In the genomic region with DNA sequence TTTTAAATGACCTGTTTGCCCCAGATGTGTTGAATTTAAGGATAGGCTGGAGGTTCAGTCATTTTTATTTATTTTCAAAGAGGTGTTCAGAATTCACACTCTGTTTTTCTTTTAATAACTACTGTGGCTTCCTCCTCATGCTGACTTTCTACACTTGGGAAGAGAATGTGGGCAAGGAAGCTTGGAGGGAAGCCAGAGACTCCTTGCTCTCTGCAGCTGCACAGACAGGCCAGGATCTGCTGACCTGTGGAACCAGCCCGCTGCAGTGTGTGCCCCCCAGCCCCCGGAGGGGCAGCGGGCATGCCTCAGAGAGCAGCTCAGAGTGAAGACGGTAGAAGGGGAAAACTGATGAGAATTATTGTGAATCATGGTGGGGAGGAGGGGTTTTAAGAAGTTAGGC, we compare ENCODE assay signal across 22 cellular contexts. TPM values are rescaled to one million over a fixed set of nuclear protein-coding genes. Genes with fewer than 3 reads are reported as not detected.
A peak's percentile ranks its signal among the peaks of the same experiment; 100 is the strongest.
DNase-seq lines count a peak whose midpoint lies in the region; ATAC-seq and TF ChIP-seq lines count a peak whose summit lies in the region.
"Had no signal": no experiment of that assay in that cellular context is flagged by ENCODE, and none has a peak within 500 bp of the region (broad histone marks: within the 10 kb centered on the region; RNA-seq: fewer than 3 reads in every experiment).

No MANE protein-coding gene starts in this region.

- no peaks in the 10 kb centered on the region for H3K23me2 ChIP-seq in H9 (ENCODE audit: insufficient read length, low read depth, low read length, poor library complexity, severe bottlenecking)

- H4K8ac ChIP-seq in H9 (replicated peaks; ENCODE audit: insufficient read length, low read depth, low read length): no peak overlapping the region

- H4K5ac ChIP-seq in H9 (ENCODE audit: insufficient read length, low read depth, low read length): no peak overlapping the region

- no peak overlapping the region for H2BK20ac ChIP-seq in H9 (ENCODE audit: low read depth, low read length, poor library complexity, severe bottlenecking)

- no peaks in the 10 kb centered on the region for H4K20me1 ChIP-seq in H9 (ENCODE audit: control insufficient read depth, insufficient read depth, insufficient read length)

- no peak overlapping the region for H2BK120ac ChIP-seq in H9 (ENCODE audit: low read depth, low read length, poor library complexity, severe bottlenecking)

- peak in 5 of 8 donors; percentile 32 to 66 (median 59) for ATAC-seq in heart right ventricle
- no peak for ATAC-seq in GM19035 (IDR thresholded peaks at IDR 0.05; ENCODE audit: unreplicated experiment)
- ATAC-seq: activated CD4-positive, CD25-positive, alpha-beta regulatory T cell treated with anti-CD3 and anti-CD28 coated beads, Interleukin-2, amount 50 U/mL, for 24 hours; naive thymus-derived CD8-positive, alpha-beta T cell had no signal

- TF ChIP-seq CTCF in heart right ventricle (IDR thresholded peaks at IDR 0.05) (no peak), H9 (conservative IDR thresholded peaks at IDR 0.05) (no peak)

- peaks cover 0 to 60% (median 24%) of the 10 kb centered on the region in 9 donors for H3K36me3 ChIP-seq in heart right ventricle

- intact Hi-C loops in heart right ventricle (cut with DNase I): no loop called here

- no peak overlapping the region for H2BK5ac ChIP-seq in H9 (ENCODE audit: insufficient read length, low read length)

- H3K9ac ChIP-seq in H9 (ENCODE audit: extremely low read depth, insufficient read length, low read length): no peak overlapping the region

- peaks cover 0 to 4% of the 10 kb centered on the region in 2 experiments; a peak in 1 of 4 replicates for H3K4me1 Mint-ChIP-seq in H9
- peaks cover 42% of the 10 kb centered on the region for H3K4me1 Mint-ChIP-seq in activated T-cell treated with anti-CD3 and anti-CD28 coated beads, Interleukin-2, amount 50 U/mL, for 24 hours (ENCODE audit: low read depth)
- H3K4me1 Mint-ChIP-seq: endodermal cell had no signal

- no peaks in the 10 kb centered on the region for H3K79me1 ChIP-seq in H9 (ENCODE audit: insufficient read depth, low read depth, low read length, poor library complexity, severe bottlenecking)

- DNase-seq in Caki2 (ENCODE audit: low read depth) (peak; percentile 55), astrocyte of the hippocampus (ENCODE audit: low read depth, low spot score) (peak; percentile 67), heart right ventricle (peak in 1 of 2 donors; percentile 30), renal cortical epithelial cell (ENCODE audit: low read depth) (peak; percentile 50), H9 (no peak), anterior cingulate cortex (lab: John Stamatoyannopoulos, UW) (no peak)
- DNase-seq in activated T-cell treated with anti-CD3 and anti-CD28 coated beads, Interleukin-2, amount 50 U/mL, for 24 hours: no peak
- DNase-seq: activated CD4-positive, alpha-beta memory T cell treated with anti-CD3 and anti-CD28 coated beads, Interleukin-2, amount 10 ng/mL, durations not matched to agents 7 days and 5 days; activated naive CD8-positive, alpha-beta T cell treated with anti-CD3 and anti-CD28 coated beads for 36 hours; CD4-positive, alpha-beta T cell; cortex of kidney; DMS 273 treated with DMSO at 0.1 percent for 48 hours; endodermal cell; naive thymus-derived CD8-positive, alpha-beta T cell; NCI-H2029 treated with DMSO at 0.1 percent for 48 hours; NCI-H2227 treated with DMSO at 0.1 percent for 48 hours; SIG-M5; stimulated activated CD4-positive, alpha-beta T cell treated with anti-CD3 and anti-CD28 coated beads, Interleukin-4, amount 100 ng/mL, for 4 hours; stimulated activated naive CD4-positive, alpha-beta T cell treated with Interleukin-2 at 50 U/mL for 16 hours had no signal

- peak overlapping the region in 1 of 3 experiments; percentile 86; a peak in 3 of 7 replicates for H3K27ac Mint-ChIP-seq in H9
- no peak overlapping the region for H3K27ac Mint-ChIP-seq in activated T-cell treated with anti-CD3 and anti-CD28 coated beads, Interleukin-2, amount 50 U/mL, for 24 hours
- H3K27ac Mint-ChIP-seq: activated CD4-positive, alpha-beta memory T cell treated with anti-CD3 and anti-CD28 coated beads, Interleukin-2, amount 10 ng/mL, durations not matched to agents 7 days and 5 days; activated naive CD8-positive, alpha-beta T cell treated with anti-CD3 and anti-CD28 coated beads for 36 hours; CD4-positive, alpha-beta T cell; endodermal cell had no signal

- H3K9me3 Mint-ChIP-seq in H9: no peaks in the 10 kb centered on the region; a peak in 1 of 5 replicates
- H3K9me3 Mint-ChIP-seq in activated T-cell treated with anti-CD3 and anti-CD28 coated beads, Interleukin-2, amount 50 U/mL, for 24 hours: no peaks in the 10 kb centered on the region
- H3K9me3 Mint-ChIP-seq: activated CD4-positive, alpha-beta memory T cell treated with anti-CD3 and anti-CD28 coated beads, Interleukin-2, amount 10 ng/mL, durations not matched to agents 7 days and 5 days; activated naive CD8-positive, alpha-beta T cell treated with anti-CD3 and anti-CD28 coated beads for 36 hours; CD4-positive, alpha-beta T cell; endodermal cell; naive thymus-derived CD8-positive, alpha-beta T cell had no signal

- H3K4me2 ChIP-seq in H9 (ENCODE audit: insufficient read depth, insufficient read length, low read length): no peak overlapping the region

- no peak overlapping the region for H3K14ac ChIP-seq in H9 (ENCODE audit: insufficient read depth, low read length)

- in situ Hi-C loops in Caki2 (cut with HindIII; ENCODE audit: low pct_unique_long_range_greater_than_20kb, low sequenced_read_pairs): no loop called here

- H3K23ac ChIP-seq in H9 (ENCODE audit: insufficient read length, low read depth, low read length): no peak overlapping the region

- H3K56ac ChIP-seq in H9 (ENCODE audit: insufficient read length, low read depth, low read length): no peak overlapping the region

- no peaks in the 10 kb centered on the region for H3K79me2 ChIP-seq in H9 (ENCODE audit: insufficient read depth, low read length)

- peaks cover 0 to 9% (median 2%) of the 10 kb centered on the region in 3 experiments; a peak in 5 of 7 replicates for H3K36me3 Mint-ChIP-seq in H9 (ENCODE audit: insufficient read depth in 1 of 3, low read depth in 3 of 3)
- peaks cover 28% of the 10 kb centered on the region for H3K36me3 Mint-ChIP-seq in activated T-cell treated with anti-CD3 and anti-CD28 coated beads, Interleukin-2, amount 50 U/mL, for 24 hours (ENCODE audit: low read depth)

- no peak overlapping the region for H3K4me3 Mint-ChIP-seq in H9
- no peak overlapping the region for H3K4me3 Mint-ChIP-seq in activated T-cell treated with anti-CD3 and anti-CD28 coated beads, Interleukin-2, amount 50 U/mL, for 24 hours
- H3K4me3 Mint-ChIP-seq: activated CD4-positive, alpha-beta memory T cell treated with anti-CD3 and anti-CD28 coated beads, Interleukin-2, amount 10 ng/mL, durations not matched to agents 7 days and 5 days; activated naive CD8-positive, alpha-beta T cell treated with anti-CD3 and anti-CD28 coated beads for 36 hours; CD4-positive, alpha-beta T cell; endodermal cell had no signal

- no peak overlapping the region for H3T11ph ChIP-seq in H9 (ENCODE audit: low read length)

- no peak overlapping the region for H3K4me3 ChIP-seq in heart right ventricle
- H3K4me3 ChIP-seq: tibial nerve had no signal

- 52 to 70% methylated on average over 4 of the region's 4 CpGs for WGBS in heart right ventricle, 2 donors
- WGBS in H9 (ENCODE audit: extremely low coverage, insufficient read length, low lambda C conversion rate): no CpG with 5 or more reads among the region's 4 CpGs

- no peaks in the 10 kb centered on the region for H3K27me3 ChIP-seq in heart right ventricle
- no peaks in the 10 kb centered on the region for H3K27me3 ChIP-seq in H9 (ENCODE audit: insufficient read depth, low read length)
- H3K27me3 ChIP-seq: tibial nerve had no signal

- H3K18ac ChIP-seq in H9 (ENCODE audit: insufficient read length, low read depth, low read length): no peak overlapping the region

- no peaks in the 10 kb centered on the region for H3K27me3 Mint-ChIP-seq in H9 (ENCODE audit: low read depth)
- H3K27me3 Mint-ChIP-seq in activated T-cell treated with anti-CD3 and anti-CD28 coated beads, Interleukin-2, amount 50 U/mL, for 24 hours: no peaks in the 10 kb centered on the region
- H3K27me3 Mint-ChIP-seq: activated CD4-positive, alpha-beta memory T cell treated with anti-CD3 and anti-CD28 coated beads, Interleukin-2, amount 10 ng/mL, durations not matched to agents 7 days and 5 days; activated naive CD8-positive, alpha-beta T cell treated with anti-CD3 and anti-CD28 coated beads for 36 hours; CD4-positive, alpha-beta T cell; naive thymus-derived CD8-positive, alpha-beta T cell had no signal

- no peak overlapping the region for H3K4ac ChIP-seq in H9 (ENCODE audit: low read depth, low read length)

- H4K91ac ChIP-seq in H9 (ENCODE audit: insufficient read length, low read depth, low read length): no peak overlapping the region

- H3K27ac ChIP-seq in heart right ventricle: peak overlapping the region in 2 of 10 donors; percentile 11 to 56
- H3K27ac ChIP-seq in H9 (ENCODE audit: insufficient read length, low read depth, low read length): no peak overlapping the region
- H3K27ac ChIP-seq: tibial nerve had no signal

- H3K9me3 ChIP-seq in heart right ventricle: no peaks in the 10 kb centered on the region
- no peaks in the 10 kb centered on the region for H3K9me3 ChIP-seq in H9 (ENCODE audit: control insufficient read depth, low read depth, low read length)
- H3K9me3 ChIP-seq: tibial nerve had no signal

- H2BK12ac ChIP-seq in H9 (ENCODE audit: insufficient read length, low read depth, low read length): no peak overlapping the region

- no peak overlapping the region for H2AK5ac ChIP-seq in H9 (ENCODE audit: insufficient read length, low read length)

- H3K4me1 ChIP-seq in heart right ventricle: peaks cover 0 to 95% (median 59%) of the 10 kb centered on the region in 9 donors
- H3K4me1 ChIP-seq in H9 (ENCODE audit: insufficient read depth, low read length): no peaks in the 10 kb centered on the region; the same call in 1 of the 2 replicates

- H2AFZ ChIP-seq in H9 (ENCODE audit: low read length): no peak overlapping the region

- H2BK15ac ChIP-seq in H9 (ENCODE audit: low read depth, low read length): no peak overlapping the region

RNA-seq across cellular contexts. Expression of gene MGST3, which starts 16.9 kb away (rescaled TPM):
- total RNA-seq in Caki2 (2014; rRNA removed; shearing (Covaris generic); ENCODE audit: low replicate concordance): 388 and 424 TPM in 2 replicates
- total RNA-seq in heart right ventricle (1,000 to 10,000 TPM in 1 of 10 donors, 100 to 1,000 TPM in 9; 545 to 1,002 (median 844) TPM), renal cortical epithelial cell (116 and 173 TPM in 2 replicates), H9 (2021) (87.7 and 94.7 TPM in 2 replicates)
- polyA plus RNA-seq in heart right ventricle: 100 to 1,000 TPM; 425 to 837 TPM

RNA-seq across cellular contexts. Expression of gene ALDH9A1, which starts 50.4 kb away (rescaled TPM):
- 117 and 126 TPM in 2 replicates for total RNA-seq in Caki2 (2014; rRNA removed; shearing (Covaris generic); ENCODE audit: low replicate concordance)
- 10 to 100 TPM; 47.3 to 75.3 (median 66.2) TPM for total RNA-seq in heart right ventricle
- polyA plus RNA-seq in heart right ventricle: 10 to 100 TPM; 13.8 to 35.8 TPM
- total RNA-seq in renal cortical epithelial cell: 111 and 160 TPM in 2 replicates
- total RNA-seq in H9 (2021): 55.0 and 56.6 TPM in 2 replicates

Comparison
In these comparisons a context has a peak if more than half of its experiments do, and no peak if none do; other contexts are left out.
1. DNase-seq: peak in Caki2 (single experiment), astrocyte of the hippocampus (single experiment) and renal cortical epithelial cell (single experiment); none in H9 (single experiment), activated T-cell treated with anti-CD3 and anti-CD28 coated beads, Interleukin-2, amount 50 U/mL, for 24 hours (single experiment) and anterior cingulate cortex (0 of 58).